13 cellular contexts compared by ENCODE assay signal in the genomic region with DNA sequence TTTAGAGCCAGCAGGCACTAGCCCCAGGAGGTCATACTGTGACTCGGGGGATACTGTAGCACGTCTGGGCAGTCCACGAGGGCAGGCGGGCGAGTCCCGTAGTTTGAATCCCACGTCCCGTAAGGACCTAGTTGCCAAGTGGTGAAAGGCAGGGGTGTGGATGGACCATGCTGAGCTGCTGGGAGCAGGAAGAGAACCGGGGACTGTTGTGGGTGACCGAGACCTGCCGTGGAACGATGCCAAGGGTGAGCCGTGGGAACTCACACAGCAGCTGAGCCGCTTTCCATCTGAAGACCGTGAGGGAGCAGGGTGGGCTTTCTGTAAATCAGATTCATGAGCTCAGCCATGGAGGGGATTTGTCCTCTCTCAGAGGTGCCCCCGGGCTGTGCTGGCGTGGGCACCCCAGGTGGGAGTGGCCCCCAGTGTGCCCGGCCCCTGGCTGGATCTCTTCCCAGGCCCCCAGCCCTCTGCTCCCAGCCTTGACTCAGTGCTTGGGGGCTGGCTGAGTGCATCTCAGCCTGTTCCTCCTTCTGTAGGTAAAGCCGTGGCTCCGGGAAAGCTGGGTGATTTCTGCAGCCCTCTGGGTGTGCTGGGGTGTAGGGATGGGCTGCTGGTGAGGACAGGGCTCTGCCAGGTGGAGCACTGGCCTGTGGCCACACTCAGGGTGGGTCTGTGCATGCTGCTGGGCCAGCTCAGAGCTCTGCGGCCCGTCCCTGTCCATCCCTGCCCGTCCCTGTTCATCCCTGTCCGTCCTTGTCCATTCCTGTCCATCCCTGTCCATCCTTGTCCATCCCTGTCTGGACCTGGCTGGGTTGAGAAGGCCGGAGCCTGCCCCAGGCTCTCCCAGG. TPM values are rescaled to one million over a fixed set of nuclear protein-coding genes. Genes with fewer than 3 reads are reported as not detected.
DNase-seq lines count a peak whose midpoint lies in the region; ATAC-seq and TF ChIP-seq lines count a peak whose summit lies in the region.
"Had no signal": no experiment of that assay in that cellular context is flagged by ENCODE, and none has a peak within 500 bp of the region (broad histone marks: within the 10 kb centered on the region; RNA-seq: fewer than 3 reads in every experiment).

No MANE protein-coding gene starts in this region.

- peaks cover 11% of the 10 kb centered on the region; the same call in 1 of the 2 replicates for H3K4me1 ChIP-seq in GM23338 (ENCODE audit: insufficient read depth)
- peaks cover 0 to 27% (median 19%) of the 10 kb centered on the region in 4 donors for H3K4me1 ChIP-seq in sigmoid colon

- CTCF ChIA-PET in MCF 10A (lab: Yijun Ruan, JAX): interaction anchor here (0.6 to 2.0 kb wide), 7 partner anchors 11 to 72 kb away, joined by 3 to 15 read pairs (median 5); a partner anchor contains a TSS

- TF ChIP-seq EP300 in sigmoid colon (IDR thresholded peaks at IDR 0.05): no peak

- H3K27me3 Mint-ChIP-seq in GM23338 (ENCODE audit: insufficient read depth, low read depth, poor library complexity) (peaks cover 12% of the 10 kb centered on the region), MCF 10A (ENCODE audit: insufficient read depth, unreplicated experiment) (no peaks in the 10 kb centered on the region)
- H3K27me3 Mint-ChIP-seq: activated T-cell treated with anti-CD3 and anti-CD28 coated beads, Interleukin-2, amount 50 U/mL, for 24 hours; stimulated activated memory B cell treated with anti-CD40 and anti-IgM and Interleukin-4, amounts not matched to agents 10 μg/mL and 1 μg/mL and 100 μg/mL, for 72 hours had no signal

- 0 out of 2 replicates have a peak, but pooled peaks cover 3% of the 10 kb centered on the region for H3F3A ChIP-seq in GM23338 (replicated peaks; ENCODE audit: low read depth)

- H3K4me3 ChIP-seq in GM23338 (no peak overlapping the region), sigmoid colon (peak overlapping the region in 2 of 4 donors; percentile 18 to 30)
- H3K4me3 ChIP-seq: cardiac muscle cell had no signal

- no TSS peak for BruUV-seq in MCF 10A (replicated peaks; lab: Mats Ljungman, UMichigan)

- H3K4me2 ChIP-seq in GM23338: no peak overlapping the region

- H3K9me3 ChIP-seq in sigmoid colon: no peaks in the 10 kb centered on the region

- POLR2A ChIA-PET in MCF 10A (lab: Yijun Ruan, JAX): interaction anchor here (0.6 to 2.7 kb wide), 18 partner anchors 10 to 465 kb away, joined by 3 to 55 read pairs (median 4); a partner anchor contains a TSS

- no peak for TF ChIP-seq CTCF in GM23338 (conservative IDR thresholded peaks at IDR 0.05; ENCODE audit: low read depth in 2 of 2)
- no peak for TF ChIP-seq CTCF in MCF 10A (IDR thresholded peaks at IDR 0.05; ENCODE audit: unreplicated experiment)
- no peak for TF ChIP-seq CTCF in sigmoid colon (IDR thresholded peaks at IDR 0.05)

- no peaks in the 10 kb centered on the region for H3K27me3 ChIP-seq in GM23338 (ENCODE audit: insufficient read depth)
- no peaks in the 10 kb centered on the region for H3K27me3 ChIP-seq in sigmoid colon
- H3K27me3 ChIP-seq: cardiac muscle cell had no signal

- ATAC-seq in GM23338: peak; percentile 2; the same call in 1 of the 3 replicates
- peak; percentile 23 for ATAC-seq in left colon
- ATAC-seq in GM18858 (IDR thresholded peaks at IDR 0.05; ENCODE audit: unreplicated experiment): no peak
- ATAC-seq in HG03521 (IDR thresholded peaks at IDR 0.05; ENCODE audit: unreplicated experiment): no peak
- ATAC-seq: stimulated activated memory B cell treated with anti-CD40 and anti-IgM and Interleukin-4, amounts not matched to agents 10 μg/mL and 1 μg/mL and 100 μg/mL, for 72 hours had no signal

- H3K36me3 Mint-ChIP-seq in GM23338 (ENCODE audit: low read depth) (peaks cover 14% of the 10 kb centered on the region), MCF 10A (ENCODE audit: insufficient read depth, unreplicated experiment) (peaks cover 20% of the 10 kb centered on the region)

- H3K4me3 Mint-ChIP-seq in GM23338: peak overlapping the region; percentile 49; the same call in 1 of the 3 replicates
- peak overlapping the region; percentile 56 for H3K4me3 Mint-ChIP-seq in MCF 10A (ENCODE audit: unreplicated experiment)
- H3K4me3 Mint-ChIP-seq: activated T-cell treated with anti-CD3 and anti-CD28 coated beads, Interleukin-2, amount 50 U/mL, for 24 hours; stimulated activated memory B cell treated with anti-CD40 and anti-IgM and Interleukin-4, amounts not matched to agents 10 μg/mL and 1 μg/mL and 100 μg/mL, for 72 hours had no signal

- H3K27ac ChIP-seq in GM23338 (ENCODE audit: low read depth) (no peak overlapping the region), sigmoid colon (peak overlapping the region; percentile 52 to 79 (median 76))

- no peaks in the 10 kb centered on the region for H3K36me3 ChIP-seq in GM23338 (ENCODE audit: insufficient read depth)
- peaks cover 0 to 12% (median 0%) of the 10 kb centered on the region in 4 donors for H3K36me3 ChIP-seq in sigmoid colon
- H3K36me3 ChIP-seq: cardiac muscle cell had no signal

- H3K9me3 Mint-ChIP-seq in GM23338 (no peaks in the 10 kb centered on the region), MCF 10A (ENCODE audit: unreplicated experiment) (no peaks in the 10 kb centered on the region)
- H3K9me3 Mint-ChIP-seq: activated T-cell treated with anti-CD3 and anti-CD28 coated beads, Interleukin-2, amount 50 U/mL, for 24 hours; stimulated activated memory B cell treated with anti-CD40 and anti-IgM and Interleukin-4, amounts not matched to agents 10 μg/mL and 1 μg/mL and 100 μg/mL, for 72 hours had no signal

- H3K27ac Mint-ChIP-seq in GM23338: peak overlapping the region; percentile 35; the same call in 1 of the 2 replicates
- H3K27ac Mint-ChIP-seq in MCF 10A (ENCODE audit: low read depth, unreplicated experiment): peak overlapping the region; percentile 31
- H3K27ac Mint-ChIP-seq: activated T-cell treated with anti-CD3 and anti-CD28 coated beads, Interleukin-2, amount 50 U/mL, for 24 hours; stimulated activated memory B cell treated with anti-CD40 and anti-IgM and Interleukin-4, amounts not matched to agents 10 μg/mL and 1 μg/mL and 100 μg/mL, for 72 hours had no signal

- TF ChIP-seq POLR2A in sigmoid colon (IDR thresholded peaks at IDR 0.05): no peak

- H3K9me2 ChIP-seq in GM23338 (ENCODE audit: insufficient read depth): no peaks in the 10 kb centered on the region

- H3K79me2 ChIP-seq in GM23338 (replicated peaks; ENCODE audit: insufficient read depth): no peaks in the 10 kb centered on the region

- H3K4me1 Mint-ChIP-seq in GM23338: peaks cover 27% of the 10 kb centered on the region
- H3K4me1 Mint-ChIP-seq in MCF 10A (ENCODE audit: insufficient read depth, unreplicated experiment): peaks cover 13% of the 10 kb centered on the region

- intact Hi-C loops in MCF 10A (cut with micrococcal nuclease): loop anchor here (1.0 kb wide), 1 partner anchor 32 kb away; a partner anchor contains a TSS
- intact Hi-C loops in left colon (cut with DNase I, micrococcal nuclease): no loop called here
- intact Hi-C loops in sigmoid colon (cut with DNase I): no loop called here

- no peak overlapping the region for H2AFZ ChIP-seq in GM23338

- H4K20me1 ChIP-seq in GM23338 (replicated peaks; ENCODE audit: insufficient read depth): peaks cover 6% of the 10 kb centered on the region

- WGBS in sigmoid colon, 2 donors: 55 to 82% methylated on average over 25 of the region's 25 CpGs

- DNase-seq in GM23338 (ENCODE audit: low spot score) (no peak), MCF 10A (ENCODE audit: unreplicated experiment) (no peak), left colon (no peak), sigmoid colon (no peak), SW 1271 (lab: John Stamatoyannopoulos, UW) (no peak), NCI-H1694 treated with DMSO at 0.1 percent for 48 hours (lab: John Stamatoyannopoulos, UW) (no peak)
- DNase-seq: activated T-cell treated with anti-CD3 and anti-CD28 coated beads, Interleukin-2, amount 50 U/mL, for 24 hours; AML-193; GDM1 had no signal

TF ChIP-seq in GM23338, 12 proteins besides CTCF, POLR2A, EP300 and RAD21:
- TF ChIP-seq EZH2phosphoT487 (IDR thresholded peaks at IDR 0.05; ENCODE audit: unreplicated experiment) (no peak), STAT1 (IDR thresholded peaks at IDR 0.05; ENCODE audit: unreplicated experiment) (no peak), JUNB (IDR thresholded peaks at IDR 0.05; ENCODE audit: unreplicated experiment) (no peak), ZNF331 (CRISPR knock-in tag; IDR thresholded peaks at IDR 0.05; ENCODE audit: low read depth) (no peak), ZNF114 (CRISPR knock-in tag; IDR thresholded peaks at IDR 0.05) (no peak)

RNA-seq across cellular contexts. Expression of a gene that starts 13.6 kb away (rescaled TPM):
- 40.4 and 46.9 TPM in 2 replicates for total RNA-seq in GM23338 (2014; rRNA removed; shearing (Covaris generic))
- 44.2 and 47.5 TPM in 2 replicates for polyA plus RNA-seq in GM23338 (2016; fragmentation: Nextera tagmentation; extraction: Ambion mirVana)
- 24.9 and 29.7 TPM in 2 replicates for total RNA-seq in MCF 10A (2022)
- 10 to 100 TPM; 29.8 to 35.9 TPM for total RNA-seq in left colon
- 10 to 100 TPM in 3 of 4 donors, 1 to 10 TPM in 1; 9.3 to 27.7 (median 19.3) TPM for total RNA-seq in sigmoid colon
- polyA plus RNA-seq in sigmoid colon: 10 to 100 TPM; 23.4 to 35.9 (median 25.8) TPM

RNA-seq across cellular contexts. Expression of a gene that starts 30.1 kb away (rescaled TPM):
- total RNA-seq in GM23338 (2014; rRNA removed; shearing (Covaris generic)): 0.66 and 1.6 TPM in 2 replicates
- polyA plus RNA-seq in GM23338 (2016; fragmentation: Nextera tagmentation; extraction: Ambion mirVana): 0.29 and 0.66 TPM in 2 replicates
- total RNA-seq in MCF 10A (2022): not detected in 2 replicates
- not detected for total RNA-seq in left colon
- total RNA-seq in sigmoid colon: not detected
- under 1 TPM in 1 of 3 donors, not detected in 2; 0.22 TPM for polyA plus RNA-seq in sigmoid colon

RNA-seq across cellular contexts. Expression of a gene that starts 31.6 kb away (rescaled TPM):
- total RNA-seq in GM23338 (2014; rRNA removed; shearing (Covaris generic)): 114 and 127 TPM in 2 replicates
- 157 and 172 TPM in 2 replicates for polyA plus RNA-seq in GM23338 (2016; fragmentation: Nextera tagmentation; extraction: Ambion mirVana)
- total RNA-seq in MCF 10A (2022): 27.6 and 35.6 TPM in 2 replicates
- total RNA-seq in left colon: 100 to 1,000 TPM in 1 of 2 donors, 10 to 100 TPM in 1; 83.3 to 127 TPM
- total RNA-seq in sigmoid colon: 100 to 1,000 TPM in 3 of 4 donors, 10 to 100 TPM in 1; 78.4 to 164 (median 124) TPM
- polyA plus RNA-seq in sigmoid colon: 100 to 1,000 TPM; 249 to 273 (median 258) TPM

RNA-seq across cellular contexts. Expression of a gene that starts 32.0 kb away (rescaled TPM):
- 40.7 and 41.6 TPM in 2 replicates for total RNA-seq in GM23338 (2014; rRNA removed; shearing (Covaris generic))
- polyA plus RNA-seq in GM23338 (2016; fragmentation: Nextera tagmentation; extraction: Ambion mirVana) (16.1 and 17.6 TPM in 2 replicates), sigmoid colon (10 to 100 TPM in 1 of 3 donors, 1 to 10 TPM in 2; 6.6 to 28.6 (median 6.7) TPM)
- total RNA-seq in MCF 10A (2022) (2.6 and 3.4 TPM in 2 replicates), left colon (10 to 100 TPM; 14.2 to 20.8 TPM), sigmoid colon (1 to 10 TPM; 5.3 to 8.8 (median 6.9) TPM)

RNA-seq across cellular contexts. Expression of a gene that starts 40.4 kb away (rescaled TPM):
- 211 and 293 TPM in 2 replicates for total RNA-seq in GM23338 (2014; rRNA removed; shearing (Covaris generic))
- polyA plus RNA-seq in GM23338 (2016; fragmentation: Nextera tagmentation; extraction: Ambion mirVana) (31.5 and 35.6 TPM in 2 replicates), sigmoid colon (10 to 100 TPM in 1 of 3 donors, 1 to 10 TPM in 1, under 1 TPM in 1; 0.60 to 11.8 (median 2.8) TPM)
- total RNA-seq in MCF 10A (2022) (7.1 and 9.7 TPM in 2 replicates), left colon (1 to 10 TPM; 4.2 to 9.0 TPM), sigmoid colon (1 to 10 TPM in 3 of 4 donors, under 1 TPM in 1; 0.99 to 6.1 (median 2.8) TPM)

Comparison
In these comparisons a context has a peak if more than half of its experiments do, and no peak if none do; other contexts are left out.
1. ATAC-seq: peak in GM23338 (single experiment) and left colon (single experiment); none in GM18858 (single experiment) and HG03521 (single experiment).